8 cellular contexts compared by ENCODE assay signal in genomic region chrX:71095971-71096701, GRCh38. TPM values are rescaled to one million over a fixed set of nuclear protein-coding genes. Genes with fewer than 3 reads are reported as not detected.
DNase-seq lines count a peak whose midpoint lies in the region; ATAC-seq and TF ChIP-seq lines count a peak whose summit lies in the region.

No MANE protein-coding gene starts in this region.

- peaks cover 7% of the 10 kb centered on the region for H3K23me2 ChIP-seq in H9 (ENCODE audit: insufficient read length, low read depth, low read length, poor library complexity, severe bottlenecking)

- H3K27ac Mint-ChIP-seq in H9, result peak overlapping the region in 2 of 3 experiments; percentile 81 to 96; a peak in 3 of 7 replicates
- H3K27ac Mint-ChIP-seq in stimulated activated naive CD8-positive, alpha-beta T cell treated with anti-CD3 and anti-CD28 coated beads, Interleukin-15, amount 100 ng/mL, for 72 hours, result peak overlapping the region; percentile 24 to 76

- peak overlapping the region; percentile 85 to 91 for H3K4me3 Mint-ChIP-seq in H9
- peak overlapping the region; percentile 92 to 97 for H3K4me3 Mint-ChIP-seq in stimulated activated naive CD8-positive, alpha-beta T cell treated with anti-CD3 and anti-CD28 coated beads, Interleukin-15, amount 100 ng/mL, for 72 hours

- H3K27me3 Mint-ChIP-seq in H9 (ENCODE audit: low read depth), result peaks cover 45% of the 10 kb centered on the region
- no peaks in the 10 kb centered on the region for H3K27me3 Mint-ChIP-seq in stimulated activated naive CD8-positive, alpha-beta T cell treated with anti-CD3 and anti-CD28 coated beads, Interleukin-15, amount 100 ng/mL, for 72 hours

- no peak overlapping the region for H2AFZ ChIP-seq in H9 (ENCODE audit: low read length)

- H3K27ac ChIP-seq in H9 (ENCODE audit: insufficient read length, low read depth, low read length), result no peak overlapping the region
- H3K27ac ChIP-seq in brain microvascular endothelial cell, result no peak overlapping the region
- H3K27ac ChIP-seq in layer of hippocampus (ENCODE audit: low read depth, low read length), result peak overlapping the region; percentile 55

- H4K8ac ChIP-seq in H9 (replicated peaks; ENCODE audit: insufficient read length, low read depth, low read length), result no peak overlapping the region

- H3K23ac ChIP-seq in H9 (ENCODE audit: insufficient read length, low read depth, low read length), result no peak overlapping the region

- H3T11ph ChIP-seq in H9 (ENCODE audit: low read length), result no peak overlapping the region

- ATAC-seq in stimulated activated naive CD8-positive, alpha-beta T cell treated with anti-CD3 and anti-CD28 coated beads, Interleukin-15, amount 100 ng/mL, for 72 hours, result peak; percentile 38
- no peak for ATAC-seq in HG02938 (IDR thresholded peaks at IDR 0.05; ENCODE audit: unreplicated experiment)

- H3K4me2 ChIP-seq in H9 (ENCODE audit: insufficient read depth, insufficient read length, low read length), result peak overlapping the region; percentile 96

- no peak overlapping the region for H2BK5ac ChIP-seq in H9 (ENCODE audit: insufficient read length, low read length)

- no peaks in the 10 kb centered on the region for H3K36me3 ChIP-seq in brain microvascular endothelial cell (replicated peaks)

- no CpG with 5 or more reads among the region's 41 CpGs for WGBS in H9 (ENCODE audit: extremely low coverage, insufficient read length, low lambda C conversion rate)

- no peak overlapping the region for H2BK12ac ChIP-seq in H9 (ENCODE audit: insufficient read length, low read depth, low read length)

- H3K36me3 Mint-ChIP-seq in H9 (ENCODE audit: insufficient read depth in 1 of 3, low read depth in 3 of 3), result peaks cover 0 to 7% (median 0%) of the 10 kb centered on the region in 3 experiments; a peak in 3 of 7 replicates

- H3K9ac ChIP-seq in H9 (ENCODE audit: extremely low read depth, insufficient read length, low read length), result peak overlapping the region; percentile 61

- H3K4me1 ChIP-seq in H9 (ENCODE audit: insufficient read depth, low read length), result peaks cover 3% of the 10 kb centered on the region; the same call in 1 of the 2 replicates

- no peak overlapping the region; the same call in 1 of the 2 replicates for H2BK15ac ChIP-seq in H9 (ENCODE audit: low read depth, low read length)

- no peaks in the 10 kb centered on the region for H4K20me1 ChIP-seq in H9 (ENCODE audit: control insufficient read depth, insufficient read depth, insufficient read length)

- H3K4me1 Mint-ChIP-seq in H9, result peaks cover 30 to 38% of the 10 kb centered on the region in 2 experiments
- peaks cover 48% of the 10 kb centered on the region for H3K4me1 Mint-ChIP-seq in stimulated activated naive CD8-positive, alpha-beta T cell treated with anti-CD3 and anti-CD28 coated beads, Interleukin-15, amount 100 ng/mL, for 72 hours

- H3K27me3 ChIP-seq in H9 (ENCODE audit: insufficient read depth, low read length) (no peaks in the 10 kb centered on the region; the same call in 1 of the 2 replicates), brain microvascular endothelial cell (replicated peaks) (no peaks in the 10 kb centered on the region), layer of hippocampus (ENCODE audit: control insufficient read depth, insufficient read depth, low read length) (no peaks in the 10 kb centered on the region)

- no peak overlapping the region for H2BK120ac ChIP-seq in H9 (ENCODE audit: low read depth, low read length, poor library complexity, severe bottlenecking)

- no peak overlapping the region for H3K4ac ChIP-seq in H9 (ENCODE audit: low read depth, low read length)

- no peak overlapping the region for H3K56ac ChIP-seq in H9 (ENCODE audit: insufficient read length, low read depth, low read length)

- H2AK5ac ChIP-seq in H9 (ENCODE audit: insufficient read length, low read length), result no peak overlapping the region

- peaks cover 19% of the 10 kb centered on the region for H3K9me3 ChIP-seq in H9 (ENCODE audit: control insufficient read depth, low read depth, low read length)

- H3K9me3 Mint-ChIP-seq in H9, result peaks cover 65 to 73% of the 10 kb centered on the region in 2 experiments
- no peaks in the 10 kb centered on the region for H3K9me3 Mint-ChIP-seq in stimulated activated naive CD8-positive, alpha-beta T cell treated with anti-CD3 and anti-CD28 coated beads, Interleukin-15, amount 100 ng/mL, for 72 hours

- DNase-seq in EL (peak; percentile 54), H9 (no peak), NCI-H69 (lab: John Stamatoyannopoulos, UW) (peak; percentile 78), brain microvascular endothelial cell (no peak), RPMI8226 (no peak)
- DNase-seq in stimulated activated naive CD8-positive, alpha-beta T cell treated with anti-CD3 and anti-CD28 coated beads, Interleukin-15, amount 100 ng/mL, for 72 hours, result no peak

- H3K79me1 ChIP-seq in H9 (ENCODE audit: insufficient read depth, low read depth, low read length, poor library complexity, severe bottlenecking), result no peaks in the 10 kb centered on the region

- H3K79me2 ChIP-seq in H9 (ENCODE audit: insufficient read depth, low read length), result no peaks in the 10 kb centered on the region

- in situ Hi-C loops in brain microvascular endothelial cell (cut with HindIII; ENCODE audit: low pct_ligation_motif_present, low sequenced_read_pairs), result no loop called here

- no peak overlapping the region for H3K18ac ChIP-seq in H9 (ENCODE audit: insufficient read length, low read depth, low read length)

- TF ChIP-seq CTCF in H9 (conservative IDR thresholded peaks at IDR 0.05) (no peak), brain microvascular endothelial cell (IDR thresholded peaks at IDR 0.05; ENCODE audit: low read depth, low read length, missing control alignments) (no peak)

- peak overlapping the region; percentile 61 for H3K4me3 ChIP-seq in brain microvascular endothelial cell (ENCODE audit: low read depth, low read length)

- no peak overlapping the region for H2BK20ac ChIP-seq in H9 (ENCODE audit: low read depth, low read length, poor library complexity, severe bottlenecking)

- no peak overlapping the region for H4K91ac ChIP-seq in H9 (ENCODE audit: insufficient read length, low read depth, low read length)

- H4K5ac ChIP-seq in H9 (ENCODE audit: insufficient read length, low read depth, low read length), result no peak overlapping the region

- H3K14ac ChIP-seq in H9 (ENCODE audit: insufficient read depth, low read length), result no peak overlapping the region; the same call in 1 of the 2 replicates

RNA-seq across cellular contexts. Expression of gene FOXO4, which starts 0.5 kb away (rescaled TPM):
- 17.7 TPM in 2 replicates for total RNA-seq in H9 (2021)

RNA-seq across cellular contexts. Expression of gene CXorf65, which starts 10.4 kb away (rescaled TPM):
- total RNA-seq in H9 (2021), result not detected in 2 replicates

RNA-seq across cellular contexts. Expression of gene IL2RG, which starts 15.2 kb away (rescaled TPM):
- not detected in 2 replicates for total RNA-seq in H9 (2021)

RNA-seq across cellular contexts. Expression of gene MED12, which starts 22.3 kb away (rescaled TPM):
- 30.8 and 33.0 TPM in 2 replicates for total RNA-seq in H9 (2021)

RNA-seq across cellular contexts. Expression of gene SNX12, which starts 28.0 kb away (rescaled TPM):
- 69.1 and 69.7 TPM in 2 replicates for total RNA-seq in H9 (2021)

Comparison
In these comparisons a context has a peak if more than half of its experiments do, and no peak if none do; other contexts are left out.
1. DNase-seq: peak in EL (single experiment) and NCI-H69 (single experiment); none in H9 (single experiment), brain microvascular endothelial cell (single experiment), stimulated activated naive CD8-positive, alpha-beta T cell treated with anti-CD3 and anti-CD28 coated beads, Interleukin-15, amount 100 ng/mL, for 72 hours (0 of 2) and RPMI8226 (single experiment).